9 cellular contexts compared by ENCODE assay signal in genomic region chr6:46876126-46876525, GRCh38. TPM values are rescaled to one million over a fixed set of nuclear protein-coding genes. Genes with fewer than 3 reads are reported as not detected.
A peak's percentile ranks its signal among the peaks of the same experiment; 100 is the strongest.
DNase-seq lines count a peak whose midpoint lies in the region; ATAC-seq lines count a peak whose summit lies in the region.
"Had no signal": no experiment of that assay in that cellular context is flagged by ENCODE, and none has a peak within 500 bp of the region (broad histone marks: within the 10 kb centered on the region; RNA-seq: fewer than 3 reads in every experiment).

No MANE protein-coding gene starts in this region.

- intact Hi-C loops in head of caudate nucleus (cut with DNase I) = no loop called here

- DNase-seq in ELF-1 (ENCODE audit: low read depth, low spot score) (peak; percentile 64), NCI-H2196 (lab: John Stamatoyannopoulos, UW; ENCODE audit: unreplicated experiment) (peak; percentile 83), cerebellum (ENCODE audit: low spot score) (peak; percentile 47), lung microvascular endothelial cell (ENCODE audit: low read depth in 2 of 2) (peak; percentile 94 to 96), NCI-H82 treated with DMSO at 0.1 percent for 48 hours (lab: John Stamatoyannopoulos, UW; ENCODE audit: unreplicated experiment) (no peak), head of caudate nucleus (no peak)
- DNase-seq in activated CD4-positive, alpha-beta T cell treated with anti-CD3 and anti-CD28 coated beads, Interleukin-2, amount 50 U/mL, for 4 hours = no peak

- ATAC-seq in GM19395 (IDR thresholded peaks at IDR 0.05; ENCODE audit: unreplicated experiment) = no peak

RNA-seq across cellular contexts. Expression of gene ADGRF5, which starts 45.6 kb away (rescaled TPM):
- total RNA-seq in cerebellum = 8.0 TPM
- total RNA-seq in lung microvascular endothelial cell = 57.3 and 83.7 TPM in 2 replicates
- total RNA-seq: mononuclear cell had no signal

Comparison
In these comparisons a context has a peak if more than half of its experiments do, and no peak if none do; other contexts are left out.
1. DNase-seq: peak in ELF-1 (single experiment), NCI-H2196 (single experiment), cerebellum (single experiment) and lung microvascular endothelial cell (2 of 2); none in NCI-H82 treated with DMSO at 0.1 percent for 48 hours (single experiment), head of caudate nucleus (0 of 42) and activated CD4-positive, alpha-beta T cell treated with anti-CD3 and anti-CD28 coated beads, Interleukin-2, amount 50 U/mL, for 4 hours (0 of 2).